1 cellular context compared by ENCODE assay signal in genomic region chr17:57379237-57380054, GRCh38.
TF ChIP-seq lines count a peak whose summit lies in the region.

No MANE protein-coding gene starts in this region.

TF ChIP-seq in K562, 482 proteins besides CTCF, POLR2A, EP300 and RAD21 (continued from another document and continues in another):
- TF ChIP-seq POLR2AphosphoS5 (IDR thresholded peaks at IDR 0.05; ENCODE audit: control insufficient read depth, insufficient read depth, low read depth, low read length) (peak; percentile 92), NELFE (IDR thresholded peaks at IDR 0.05; ENCODE audit: insufficient read depth, insufficient read length) (no peak), PREB (CRISPR knock-in tag; IDR thresholded peaks at IDR 0.05) (no peak), ZNF280A (IDR thresholded peaks at IDR 0.05; ENCODE audit: low read depth, partially characterized antibody) (no peak), NR4A1 (CRISPR knock-in tag; IDR thresholded peaks at IDR 0.05) (no peak), NR4A1 (tag; IDR thresholded peaks at IDR 0.05) (peak; percentile 67; the same call in 1 of the 2 replicates), MEF2A (IDR thresholded peaks at IDR 0.05; ENCODE audit: control insufficient read depth, low read depth, low read length) (peak; percentile 13; the same call in 1 of the 2 replicates), ATF6 (CRISPR knock-in tag; IDR thresholded peaks at IDR 0.05) (no peak), ZNF511 (CRISPR knock-in tag; IDR thresholded peaks at IDR 0.05) (no peak), ZNF41 (CRISPR knock-in tag; conservative IDR thresholded peaks at IDR 0.05) (no peak), GTF2E2 (tag; IDR thresholded peaks at IDR 0.05) (peak; percentile 47; the same call in 1 of the 2 replicates), ZBTB49 (CRISPR knock-in tag; IDR thresholded peaks at IDR 0.05; ENCODE audit: borderline replicate concordance) (no peak), ZBTB7A (IDR thresholded peaks at IDR 0.05; ENCODE audit: borderline replicate concordance, control insufficient read depth, low read depth, low read length) (peak; percentile 99), U2AF2 (optimal IDR thresholded peaks at IDR 0.05; ENCODE audit: low read depth, low read length) (no peak), HMGXB4 (CRISPR knock-in tag; IDR thresholded peaks at IDR 0.05) (no peak), ZNF695 (CRISPR knock-in tag; IDR thresholded peaks at IDR 0.05) (no peak), ID3 (CRISPR knock-in tag; IDR thresholded peaks at IDR 0.05) (no peak), ID3 (tag; IDR thresholded peaks at IDR 0.05) (peak; percentile 22; the same call in 1 of the 2 replicates), PURB (CRISPR knock-in tag; IDR thresholded peaks at IDR 0.05; ENCODE audit: low read depth) (no peak), ZBED1 (IDR thresholded peaks at IDR 0.05) (peak; percentile 69; the same call in 1 of the 2 replicates), ELK1 (CRISPR knock-in tag; IDR thresholded peaks at IDR 0.05) (no peak), MYNN (IDR thresholded peaks at IDR 0.05) (peak; percentile 84), MYNN (CRISPR knock-in tag; IDR thresholded peaks at IDR 0.05) (no peak), TSC22D4 (tag; IDR thresholded peaks at IDR 0.05) (no peak), RCOR1 (IDR thresholded peaks at IDR 0.05; ENCODE audit: borderline replicate concordance in 1 of 2, low read depth in 2 of 2, low read length in 2 of 2) (peak; percentile 21 to 93), IRF1 (CRISPR knock-in tag; IDR thresholded peaks at IDR 0.05; ENCODE audit: borderline replicate concordance) (no peak), ZNF75A (CRISPR knock-in tag; IDR thresholded peaks at IDR 0.05) (no peak), RBM22 (IDR thresholded peaks at IDR 0.05; ENCODE audit: low read depth, low read length, poor library complexity, severe bottlenecking) (no peak), HINFP (tag; conservative IDR thresholded peaks at IDR 0.05; ENCODE audit: low read depth) (no peak), ARID4B (CRISPR knock-in tag; IDR thresholded peaks at IDR 0.05) (no peak), ZFP30 (CRISPR knock-in tag; IDR thresholded peaks at IDR 0.05; ENCODE audit: borderline replicate concordance) (no peak), JUND (IDR thresholded peaks at IDR 0.05; ENCODE audit: borderline replicate concordance, low read depth, low read length) (peak; percentile 49; the same call in 1 of the 2 replicates), JUND (tag; IDR thresholded peaks at IDR 0.05; ENCODE audit: borderline replicate concordance, low read depth, low read length) (no peak; the same call in 2 of the 3 replicates), SMC3 (conservative IDR thresholded peaks at IDR 0.05; ENCODE audit: insufficient read depth, low read depth, low read length) (no peak), RBM39 (optimal IDR thresholded peaks at IDR 0.05; ENCODE audit: low read depth, low read length) (no peak), ZNF644 (tag; IDR thresholded peaks at IDR 0.05; ENCODE audit: low read depth) (no peak)
